In the genomic region with DNA sequence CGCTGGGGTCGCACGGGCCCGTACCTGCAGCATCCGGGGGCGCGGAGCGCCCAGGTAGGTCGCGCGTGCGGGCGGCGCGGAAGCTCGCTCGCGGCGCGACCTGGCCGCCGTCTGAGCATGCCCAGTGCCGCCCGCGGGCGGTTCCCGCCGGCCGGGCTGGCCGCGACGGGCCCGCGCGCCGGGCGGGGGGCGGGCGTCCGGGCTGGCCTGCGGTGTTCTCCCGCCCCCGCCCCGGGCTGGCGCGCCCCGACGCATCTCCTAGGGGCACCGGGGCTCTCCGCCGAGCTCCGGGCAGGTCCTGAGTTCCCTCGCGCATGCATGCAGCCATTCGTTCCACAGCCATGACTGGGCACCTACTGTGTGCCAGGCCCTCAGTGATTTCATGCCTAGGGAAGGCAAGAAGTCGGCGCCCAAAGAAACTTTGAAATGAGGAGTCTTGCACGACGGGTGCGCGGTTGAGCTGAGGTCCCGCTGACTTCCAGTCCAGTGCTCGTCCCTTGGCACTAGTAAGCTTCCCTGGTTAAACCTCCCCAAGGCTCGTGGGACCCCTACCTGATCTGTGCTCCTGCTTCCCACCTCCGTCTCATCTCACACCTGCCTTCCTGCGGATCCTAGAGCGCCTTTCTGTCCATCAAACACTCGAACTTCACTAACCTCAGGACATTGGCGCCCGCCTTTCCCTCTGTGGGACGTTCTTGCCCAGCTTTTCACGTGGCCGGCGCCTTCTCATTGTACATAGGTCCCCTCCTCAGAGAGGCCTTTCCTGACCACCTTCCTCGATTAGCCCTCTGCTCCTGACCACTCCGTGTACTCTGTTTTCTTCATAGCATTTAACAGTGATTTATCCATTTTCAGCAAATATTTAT, we compare ENCODE assay signal across 8 cellular contexts. TPM values are rescaled to one million over a fixed set of nuclear protein-coding genes. Genes with fewer than 3 reads are reported as not detected.
A peak's percentile ranks its signal among the peaks of the same experiment; 100 is the strongest.
DNase-seq lines count a peak whose midpoint lies in the region; ATAC-seq and TF ChIP-seq lines count a peak whose summit lies in the region.

PTPN3 (minus strand) TSS at position 113 of the 866 bp plus-strand sequence. CDS start 34,873 bp downstream, outside the sequence.

- no peak within 1 kb of the TSS for H3K9ac ChIP-seq in HUES64 (ENCODE audit: low read depth, low read length)

- 3% methylated on average over 76 of the region's 76 CpGs for WGBS in HUES64
- WGBS in lower leg skin, 2 donors = 13 to 28% methylated on average over 22 to 64 of the region's 76 CpGs

- H3K4me1 ChIP-seq in HUES64 (ENCODE audit: insufficient read depth, low read length) (no peaks in the 10 kb centered on the region), vagina (peaks cover 10% of the 10 kb centered on the region)

- intact Hi-C loops in lower leg skin (cut with DNase I; ENCODE audit: low total_unique reads) = loop anchor here (5.0 kb wide), 1 partner anchor 986 kb away; no protein-coding TSS in a partner anchor
- intact Hi-C loops in vagina (cut with DNase I) = no loop called here

- H3K4me3 ChIP-seq in AG09309 (ENCODE audit: control insufficient read depth, low read depth, low read length) (peak within 1 kb of the TSS; percentile 37), HUES64 (ENCODE audit: low read length) (peak within 1 kb of the TSS; percentile 54), lower leg skin (ENCODE audit: low read depth, poor library complexity, severe bottlenecking) (peak within 1 kb of the TSS; percentile 1), vagina (peak within 1 kb of the TSS; percentile 36 to 49)

- TF ChIP-seq CTCF in AG09309 (IDR thresholded peaks at IDR 0.05; ENCODE audit: control insufficient read depth, insufficient read depth, low read depth, low read length, missing control alignments) (no peak), lower leg skin (IDR thresholded peaks at IDR 0.05) (no peak), vagina (IDR thresholded peaks at IDR 0.05) (no peak)

- H3K36me3 ChIP-seq in HUES64 (ENCODE audit: insufficient read depth, low read length) = no peaks in the 10 kb centered on the region
- no peaks in the 10 kb centered on the region for H3K36me3 ChIP-seq in vagina

- no peak for ATAC-seq in HG02759 (IDR thresholded peaks at IDR 0.05; ENCODE audit: unreplicated experiment)

- DNase-seq in AG09309 (ENCODE audit: low read depth) (no peak), cerebellum (ENCODE audit: low spot score) (peak; percentile 68), lower leg skin (ENCODE audit: low spot score in 2 of 2) (no peak), vagina (ENCODE audit: extremely low spot score in 2 of 2) (no peak), CD1c-positive myeloid dendritic cell (ENCODE audit: extremely low spot score) (no peak)
- DNase-seq in activated CD4-positive, alpha-beta T cell treated with anti-CD3 and anti-CD28 coated beads, Interleukin-2, amount 50 U/mL, for 1 hour = no peak

- H3K9me3 ChIP-seq in HUES64 (ENCODE audit: insufficient read depth, low read depth, low read length) (no peaks in the 10 kb centered on the region), vagina (no peaks in the 10 kb centered on the region)

- H3K27ac ChIP-seq in HUES64 (ENCODE audit: low read depth, low read length) (no peak within 1 kb of the TSS), vagina (no peak within 1 kb of the TSS)

- no peak for TF ChIP-seq POLR2A in lower leg skin (IDR thresholded peaks at IDR 0.05)
- no peak for TF ChIP-seq POLR2A in vagina (IDR thresholded peaks at IDR 0.05)

- peaks cover 84% of the 10 kb centered on the region for H3K27me3 ChIP-seq in HUES64 (ENCODE audit: insufficient read depth, low read length)
- H3K27me3 ChIP-seq in vagina = no peaks in the 10 kb centered on the region

RNA-seq across cellular contexts. Expression of gene PTPN3, which starts in this region (rescaled TPM):
- 0.65 TPM for polyA plus RNA-seq in HUES64 (2013, experiment 1 of 2)
- 0.95 TPM for polyA plus RNA-seq in HUES64 (2013, experiment 2 of 2)
- 3.4 TPM for total RNA-seq in cerebellum
- 10 to 100 TPM; 36.4 to 44.5 (median 40.7) TPM for total RNA-seq in lower leg skin
- 15.5 TPM for total RNA-seq in vagina

Comparison
In these comparisons a context has a peak if more than half of its experiments do, and no peak if none do; other contexts are left out.
1. H3K4me3 ChIP-seq: peak in every context shown above with its lines; median percentile 54 in HUES64; 42 in vagina; 37 in AG09309; 1 in lower leg skin.